Comparison of ENCODE assay signal across 10 cellular contexts in genomic region chr6:145086197-145086596, GRCh38.
DNase-seq lines count a peak whose midpoint lies in the region; ATAC-seq and TF ChIP-seq lines count a peak whose summit lies in the region.
"Had no signal": no experiment of that assay in that cellular context is flagged by ENCODE, and none has a peak within 500 bp of the region (broad histone marks: within the 10 kb centered on the region; RNA-seq: fewer than 3 reads in every experiment).

No MANE protein-coding gene starts in this region.

- in situ Hi-C loops in astrocyte of the cerebellum (cut with HindIII; ENCODE audit: low sequenced_read_pairs) = no loop called here

- no peaks in the 10 kb centered on the region for H3K27me3 Mint-ChIP-seq in neural crest cell (ENCODE audit: low read depth)
- H3K27me3 Mint-ChIP-seq: progenitor cell of endocrine pancreas had no signal

- no peak overlapping the region for H3K4me3 Mint-ChIP-seq in neural crest cell

- peaks cover 2% of the 10 kb centered on the region for H3K9me3 Mint-ChIP-seq in neural crest cell

- intact Hi-C loops in posterior vena cava (cut with DNase I) = no loop called here

- H3K27ac Mint-ChIP-seq in neural crest cell (ENCODE audit: unreplicated experiment) = peak overlapping the region; percentile 57
- H3K27ac Mint-ChIP-seq: progenitor cell of endocrine pancreas had no signal

- H3K4me1 Mint-ChIP-seq in neural crest cell = peaks cover 4% of the 10 kb centered on the region

- H3K4me3 ChIP-seq in astrocyte of the cerebellum (ENCODE audit: low read depth, low read length) = no peak overlapping the region

- DNase-seq in MV-4-11 (lab: John Stamatoyannopoulos, UW) (peak; percentile 39), astrocyte of the cerebellum (ENCODE audit: low read depth) (peak; percentile 20), neural crest cell (ENCODE audit: low read depth, low spot score) (no peak), posterior vena cava (ENCODE audit: low spot score) (no peak)
- no peak for DNase-seq in activated effector memory CD4-positive, alpha-beta T cell treated with anti-CD3 and anti-CD28 coated beads, Interleukin-2, amount 50 U/mL, for 16 hours
- no peak for DNase-seq in activated CD4-positive, alpha-beta T cell treated with anti-CD3 and anti-CD28 coated beads for 1 hour
- DNase-seq: DMS79, SW 1271 had no signal

- TF ChIP-seq CTCF in astrocyte of the cerebellum (IDR thresholded peaks at IDR 0.05; ENCODE audit: low read depth, low read length, missing control alignments) (no peak), neural crest cell (conservative IDR thresholded peaks at IDR 0.05) (no peak)

- H3K36me3 Mint-ChIP-seq in neural crest cell (ENCODE audit: low read depth) = no peaks in the 10 kb centered on the region

- ATAC-seq in GM21360 (IDR thresholded peaks at IDR 0.05; ENCODE audit: unreplicated experiment) = peak; percentile 63

Comparison
In these comparisons a context has a peak if more than half of its experiments do, and no peak if none do; other contexts are left out.
1. DNase-seq: peak in MV-4-11 (single experiment) and astrocyte of the cerebellum (single experiment); none in neural crest cell (single experiment), activated effector memory CD4-positive, alpha-beta T cell treated with anti-CD3 and anti-CD28 coated beads, Interleukin-2, amount 50 U/mL, for 16 hours (single experiment), activated CD4-positive, alpha-beta T cell treated with anti-CD3 and anti-CD28 coated beads for 1 hour (single experiment) and posterior vena cava (single experiment).